In the genomic region with DNA sequence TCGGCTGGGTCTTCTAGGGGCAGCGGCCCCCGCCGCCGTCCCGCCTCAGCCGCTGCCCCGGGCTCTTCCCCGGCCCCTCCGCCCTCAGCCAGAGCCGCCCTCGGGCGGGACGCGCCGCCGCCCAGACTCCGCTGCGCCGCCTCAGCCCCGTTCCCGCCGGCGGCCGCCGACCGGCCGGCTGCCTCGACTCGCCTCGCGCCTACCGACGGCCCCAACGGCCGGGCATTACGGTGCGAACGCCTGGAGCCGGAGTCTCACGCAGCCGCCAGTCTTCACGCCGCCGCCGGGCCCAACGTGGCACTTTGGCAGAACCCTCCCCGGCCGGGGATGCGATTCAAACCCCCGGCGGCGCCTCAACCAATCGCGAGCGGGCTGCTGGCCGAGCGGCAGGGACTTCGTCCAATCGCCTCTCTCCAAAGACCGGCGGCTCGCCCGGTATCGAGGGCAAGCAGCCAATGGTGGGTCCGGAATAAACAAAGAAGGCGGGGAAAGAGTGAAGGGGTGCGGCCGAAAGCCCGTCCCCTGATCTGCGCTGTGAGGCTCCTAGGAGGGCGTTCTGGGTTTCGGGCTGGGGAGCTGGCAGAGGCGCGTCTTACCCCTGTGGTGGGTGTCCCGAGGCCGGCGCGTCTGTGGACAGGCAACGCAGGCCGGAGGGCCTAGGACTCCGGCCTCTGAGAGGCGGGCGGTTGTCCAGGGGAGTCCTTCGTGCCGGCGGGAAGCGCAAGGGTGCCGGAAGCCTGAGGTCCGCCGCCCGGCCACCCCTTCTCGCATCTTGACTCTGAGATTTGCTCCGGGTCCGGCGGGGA, we compare ENCODE assay signal across 8 cellular contexts. TPM values are rescaled to one million over a fixed set of nuclear protein-coding genes. Genes with fewer than 3 reads are reported as not detected.
DNase-seq lines count a peak whose midpoint lies in the region; ATAC-seq and TF ChIP-seq lines count a peak whose summit lies in the region.

TSS of gene CDR2 (minus strand) at position 309 of the 806 bp plus-strand sequence. CDS start 310 bp downstream, outside the sequence.

- H3K27me3 ChIP-seq in DND-41 (ENCODE audit: insufficient read depth, low read length, poor library complexity) (no peaks in the 10 kb centered on the region), Peyer's patch (no peaks in the 10 kb centered on the region), muscle layer of colon (ENCODE audit: control insufficient read depth in 1 of 2, insufficient read depth in 2 of 2, low read length in 2 of 2) (no peaks in the 10 kb centered on the region)

- peaks cover 43% of the 10 kb centered on the region for H3K4me1 Mint-ChIP-seq in activated T-cell treated with anti-CD3 and anti-CD28 coated beads, Interleukin-2, amount 50 U/mL, for 4 hours (ENCODE audit: low read depth)

- H3K9me3 ChIP-seq in DND-41 (ENCODE audit: insufficient read depth, low read length, severe bottlenecking): no peaks in the 10 kb centered on the region
- H3K9me3 ChIP-seq in KOPT-K1 (ENCODE audit: insufficient read depth, low read length, poor library complexity, severe bottlenecking): no peaks in the 10 kb centered on the region
- no peaks in the 10 kb centered on the region for H3K9me3 ChIP-seq in Peyer's patch
- no peaks in the 10 kb centered on the region for H3K9me3 ChIP-seq in muscle layer of colon (ENCODE audit: low read length)

- H3K36me3 ChIP-seq in DND-41 (ENCODE audit: insufficient read depth, low read length): no peaks in the 10 kb centered on the region
- peaks cover 13% of the 10 kb centered on the region for H3K36me3 ChIP-seq in KOPT-K1 (ENCODE audit: insufficient read depth, low read length)
- no peaks in the 10 kb centered on the region for H3K36me3 ChIP-seq in Peyer's patch
- no peaks in the 10 kb centered on the region for H3K36me3 ChIP-seq in muscle layer of colon (ENCODE audit: insufficient read depth, low read length)

- H3K9ac ChIP-seq in DND-41 (ENCODE audit: low read depth, low read length) (peak within 1 kb of the TSS; percentile 77), muscle layer of colon (ENCODE audit: low read length) (peak within 1 kb of the TSS; percentile 60)

- no peaks in the 10 kb centered on the region for H3K36me3 Mint-ChIP-seq in activated T-cell treated with anti-CD3 and anti-CD28 coated beads, Interleukin-2, amount 50 U/mL, for 4 hours (ENCODE audit: insufficient read depth)

- peak within 1 kb of the TSS; percentile 75 to 77 for H3K4me3 ChIP-seq in DND-41 (ENCODE audit: low read depth in 1 of 2, low read length in 2 of 2)
- H3K4me3 ChIP-seq in Peyer's patch: peak within 1 kb of the TSS; percentile 82 to 98 (median 96)
- peak within 1 kb of the TSS; percentile 66 to 80 for H3K4me3 ChIP-seq in muscle layer of colon (ENCODE audit: low read depth in 1 of 2, low read length in 2 of 2)

- H3K27me3 Mint-ChIP-seq in activated T-cell treated with anti-CD3 and anti-CD28 coated beads, Interleukin-2, amount 50 U/mL, for 4 hours (ENCODE audit: low read depth): no peaks in the 10 kb centered on the region

- H3K9me3 Mint-ChIP-seq in activated T-cell treated with anti-CD3 and anti-CD28 coated beads, Interleukin-2, amount 50 U/mL, for 4 hours: no peaks in the 10 kb centered on the region

- peaks cover 42% of the 10 kb centered on the region for H3K4me1 ChIP-seq in DND-41 (ENCODE audit: insufficient read depth, low read length)
- H3K4me1 ChIP-seq in Peyer's patch: peaks cover 0 to 24% (median 4%) of the 10 kb centered on the region in 4 donors
- H3K4me1 ChIP-seq in muscle layer of colon (ENCODE audit: insufficient read depth, low read length): peaks cover 44% of the 10 kb centered on the region

- peak; percentile 98 for DNase-seq in DND-41
- DNase-seq in Peyer's patch: peak; percentile 97 to 99 (median 99)
- peak; percentile 97 for DNase-seq in activated T-cell treated with anti-CD3 and anti-CD28 coated beads, Interleukin-2, amount 50 U/mL, for 4 hours
- peak; percentile 93 to 96 for DNase-seq in stimulated activated CD8-positive, alpha-beta memory T cell treated with anti-CD3 and anti-CD28 coated beads, Interleukin-7, amount 100 ng/mL, for 1 hour (ENCODE audit: low read depth in 2 of 2)

- peak within 1 kb of the TSS; percentile 95 for H3K4me3 Mint-ChIP-seq in activated T-cell treated with anti-CD3 and anti-CD28 coated beads, Interleukin-2, amount 50 U/mL, for 4 hours

- H3K4me2 ChIP-seq in DND-41 (ENCODE audit: insufficient read depth, low read length): peak within 1 kb of the TSS; percentile 87

- H3K27ac ChIP-seq in DND-41 (ENCODE audit: low read length): peak within 1 kb of the TSS; percentile 65
- peak within 1 kb of the TSS; percentile 85 for H3K27ac ChIP-seq in KOPT-K1 (ENCODE audit: low read depth, low read length, poor library complexity, severe bottlenecking)
- peak within 1 kb of the TSS; percentile 90 to 93 (median 90) for H3K27ac ChIP-seq in Peyer's patch
- H3K27ac ChIP-seq in muscle layer of colon (ENCODE audit: low read depth, low read length): peak within 1 kb of the TSS; percentile 70

- no peak for TF ChIP-seq CTCF in DND-41 (IDR thresholded peaks at IDR 0.05; ENCODE audit: borderline replicate concordance, extremely low read depth, low read length, poor library complexity, severe bottlenecking)
- TF ChIP-seq CTCF in Peyer's patch (IDR thresholded peaks at IDR 0.05): peak in 2 of 6 experiments; percentile 1 to 2

- H2AFZ ChIP-seq in DND-41 (ENCODE audit: low read depth, low read length): peak within 1 kb of the TSS; percentile 96

- peaks cover 37% of the 10 kb centered on the region for H3K79me2 ChIP-seq in DND-41 (ENCODE audit: insufficient read depth, low read length)

- peak; percentile 89 to 91 for TF ChIP-seq POLR2A in Peyer's patch (IDR thresholded peaks at IDR 0.05)

- peak; percentile 95 for ATAC-seq in DND-41 (ENCODE audit: insufficient read depth, low read depth)
- ATAC-seq in GM21825 (IDR thresholded peaks at IDR 0.05; ENCODE audit: unreplicated experiment): peak; percentile 84
- peak; percentile 91 to 94 for ATAC-seq in activated T-cell treated with anti-CD3 and anti-CD28 coated beads, Interleukin-2, amount 50 U/mL, for 4 hours
- peak; percentile 98 for ATAC-seq in esophagus mucosa

- H4K20me1 ChIP-seq in DND-41 (ENCODE audit: insufficient read depth, low read length): peaks cover 1% of the 10 kb centered on the region; the same call in 1 of the 2 replicates

RNA-seq across cellular contexts. Expression of gene CDR2, which starts in this region (rescaled TPM):
- total RNA-seq in Peyer's patch (10 to 100 TPM; 22.7 to 38.4 (median 30.3) TPM), esophagus mucosa (3.6 TPM)
- 10 to 100 TPM; 29.0 to 37.5 (median 35.1) TPM for total RNA-seq in activated T-cell treated with anti-CD3 and anti-CD28 coated beads, Interleukin-2, amount 50 U/mL, for 4 hours

Comparison
In these comparisons a context has a peak if more than half of its experiments do, and no peak if none do; other contexts are left out.
1. Peak in every context shown above with its lines: DNase-seq, ATAC-seq, H3K4me3 ChIP-seq and H3K27ac ChIP-seq.